In genomic region chr14:74141703-74142102, GRCh38 we compare ENCODE assay signal across 15 cellular contexts. TPM values are rescaled to one million over a fixed set of nuclear protein-coding genes. Genes with fewer than 3 reads are reported as not detected.
DNase-seq lines count a peak whose midpoint lies in the region; ATAC-seq and TF ChIP-seq lines count a peak whose summit lies in the region.
"Had no signal": no experiment of that assay in that cellular context is flagged by ENCODE, and none has a peak within 500 bp of the region (broad histone marks: within the 10 kb centered on the region; RNA-seq: fewer than 3 reads in every experiment).

No MANE protein-coding gene starts in this region.

- TF ChIP-seq CTCF in choroid plexus epithelial cell (conservative IDR thresholded peaks at IDR 0.05; ENCODE audit: low read depth, low read length) (no peak), gastrocnemius medialis (IDR thresholded peaks at IDR 0.05 in 4 of 5, conservative IDR thresholded peaks at IDR 0.05 in 1 of 5) (no peak)

- peak overlapping the region in 2 of 4 donors; percentile 78 to 80 for H3K27ac ChIP-seq in gastrocnemius medialis
- H3K27ac ChIP-seq: KMS-11 had no signal

- no peaks in the 10 kb centered on the region for H3K9me3 ChIP-seq in gastrocnemius medialis

- TF ChIP-seq POLR2A in gastrocnemius medialis (IDR thresholded peaks at IDR 0.05), result no peak

- intact Hi-C loops in left colon (cut with DNase I, micrococcal nuclease), result no loop called here
- intact Hi-C loops in gastrocnemius medialis (cut with DNase I; ENCODE audit: low total_unique reads), result no loop called here

- H3K27me3 ChIP-seq in gastrocnemius medialis, result no peaks in the 10 kb centered on the region

- no peaks in the 10 kb centered on the region for H3K36me3 ChIP-seq in gastrocnemius medialis

- in situ Hi-C loops in gastrocnemius medialis (cut with MboI; ENCODE audit: low sequenced_read_pairs in 4 of 4), result no loop called here

- peak; percentile 11 for DNase-seq in GM04503 (ENCODE audit: low read depth)
- DNase-seq in choroid plexus epithelial cell (ENCODE audit: low read depth), result peak; percentile 18
- no peak for DNase-seq in left colon
- DNase-seq in gastrocnemius medialis, result peak; percentile 4 to 28
- DNase-seq in NOMO-1 (lab: John Stamatoyannopoulos, UW; ENCODE audit: unreplicated experiment in 2 of 2), result no peak
- no peak for DNase-seq in DMS114 treated with DMSO at 0.1 percent for 48 hours (lab: John Stamatoyannopoulos, UW; ENCODE audit: unreplicated experiment)
- DNase-seq in middle frontal gyrus (ENCODE audit: extremely low spot score, low spot score), result no peak
- DNase-seq in hypothalamus (lab: John Stamatoyannopoulos, UW), result no peak
- DNase-seq: activated naive CD4-positive, alpha-beta T cell treated with Interleukin-2 at 50 U/mL for 16 hours; effector CD8-positive, alpha-beta T cell; NCI-H1694 treated with DMSO at 0.1 percent for 48 hours; NCI-H526; stimulated activated naive CD8-positive, alpha-beta T cell treated with anti-CD3 and anti-CD28 coated beads, Interleukin-15, amount 100 ng/mL, for 72 hours; T-helper 1 cell had no signal

- ATAC-seq in left colon (peak; percentile 70), gastrocnemius medialis (peak; percentile 30 to 39)
- ATAC-seq: stimulated activated naive CD8-positive, alpha-beta T cell treated with anti-CD3 and anti-CD28 coated beads, Interleukin-15, amount 100 ng/mL, for 72 hours had no signal

- peaks cover 17 to 30% of the 10 kb centered on the region in 2 donors for H3K4me1 ChIP-seq in gastrocnemius medialis

- H3K4me3 ChIP-seq in choroid plexus epithelial cell (ENCODE audit: low read depth, low read length) (no peak overlapping the region), gastrocnemius medialis (no peak overlapping the region)

RNA-seq across cellular contexts. Expression of gene LIN52, which starts 56.9 kb away (rescaled TPM):
- total RNA-seq in left colon, result 1 to 10 TPM; 5.0 to 6.3 TPM
- total RNA-seq in gastrocnemius medialis, result 1 to 10 TPM; 3.4 to 5.6 (median 4.3) TPM

RNA-seq across cellular contexts. Expression of gene ALDH6A1, which starts 57.5 kb away (rescaled TPM):
- 10 to 100 TPM; 29.4 to 47.1 TPM for total RNA-seq in left colon
- 10 to 100 TPM in 3 of 4 donors, 1 to 10 TPM in 1; 5.9 to 26.3 (median 20.3) TPM for total RNA-seq in gastrocnemius medialis

Comparison
In these comparisons a context has a peak if more than half of its experiments do, and no peak if none do; other contexts are left out.
1. DNase-seq: peak in GM04503 (single experiment), choroid plexus epithelial cell (single experiment) and gastrocnemius medialis (2 of 2); none in left colon (0 of 2), NOMO-1 (0 of 2), DMS114 treated with DMSO at 0.1 percent for 48 hours (single experiment), middle frontal gyrus (single experiment) and hypothalamus (0 of 51).